8 cellular contexts compared by ENCODE assay signal in genomic region chr12:76878045-76878898, GRCh38. TPM values are rescaled to one million over a fixed set of nuclear protein-coding genes. Genes with fewer than 3 reads are reported as not detected.
A peak's percentile ranks its signal among the peaks of the same experiment; 100 is the strongest.
DNase-seq lines count a peak whose midpoint lies in the region; ATAC-seq, FAIRE-seq and TF ChIP-seq lines count a peak whose summit lies in the region.

No MANE protein-coding gene starts in this region.

- ATAC-seq in GM19372 (IDR thresholded peaks at IDR 0.05; ENCODE audit: low read depth, unreplicated experiment) (peak; percentile 38), HG03280 (IDR thresholded peaks at IDR 0.05; ENCODE audit: unreplicated experiment) (peak; percentile 33)

- H4K20me1 ChIP-seq in DOHH2 (ENCODE audit: control insufficient read depth, insufficient read depth, low read depth, low read length), result no peaks in the 10 kb centered on the region

- H3K27me3 ChIP-seq in DOHH2 (ENCODE audit: control insufficient read depth, low read length) (peaks cover 62% of the 10 kb centered on the region), duodenal mucosa (ENCODE audit: control insufficient read depth in 1 of 2, insufficient read depth in 2 of 2, low read length in 2 of 2) (peaks cover 7 to 15% of the 10 kb centered on the region in 2 donors)

- WGBS in mesodermal cell (ENCODE audit: insufficient coverage in 2 of 2), 2 experiments, result 0 to 2% methylated on average over 17 to 21 of the region's 45 CpGs

- H3K9me3 ChIP-seq in DOHH2 (ENCODE audit: control insufficient read depth, insufficient read depth, low read length) (no peaks in the 10 kb centered on the region), duodenal mucosa (ENCODE audit: control insufficient read depth in 1 of 2, low read length in 2 of 2) (no peaks in the 10 kb centered on the region), mesodermal cell (ENCODE audit: control insufficient read depth, low read length) (no peaks in the 10 kb centered on the region)

- H3K36me3 ChIP-seq in DOHH2 (ENCODE audit: control insufficient read depth, low read length) (no peaks in the 10 kb centered on the region), duodenal mucosa (ENCODE audit: control insufficient read depth in 1 of 2, insufficient read depth in 2 of 2, low read length in 2 of 2) (no peaks in the 10 kb centered on the region), mesodermal cell (ENCODE audit: control insufficient read depth, insufficient read depth, low read length) (peaks cover 2% of the 10 kb centered on the region)

- peaks cover 4% of the 10 kb centered on the region; the same call in 1 of the 2 replicates for H3F3A ChIP-seq in DOHH2 (ENCODE audit: control insufficient read depth, insufficient read depth)

- H3K4me3 ChIP-seq in DOHH2 (ENCODE audit: low read length), result peak overlapping the region; percentile 75
- peak overlapping the region; percentile 71 to 73 for H3K4me3 ChIP-seq in duodenal mucosa (ENCODE audit: low read depth in 1 of 2, low read length in 2 of 2)
- peak overlapping the region; percentile 93 for H3K4me3 ChIP-seq in mesodermal cell (ENCODE audit: extremely low read depth, insufficient read depth, low read length, poor library complexity, severe bottlenecking)

- H3K79me2 ChIP-seq in DOHH2 (ENCODE audit: control insufficient read depth, low read length), result no peaks in the 10 kb centered on the region

- H3K4me1 ChIP-seq in DOHH2 (ENCODE audit: control insufficient read depth, low read length), result peaks cover 13% of the 10 kb centered on the region
- H3K4me1 ChIP-seq in duodenal mucosa (ENCODE audit: control insufficient read depth in 1 of 2, insufficient read depth in 2 of 2, low read length in 2 of 2), result peaks cover 0 to 18% of the 10 kb centered on the region in 2 donors
- peaks cover 19% of the 10 kb centered on the region for H3K4me1 ChIP-seq in mesodermal cell (ENCODE audit: control insufficient read depth, insufficient read depth, low read length, poor library complexity, severe bottlenecking)

- TF ChIP-seq CTCF in DOHH2 (IDR thresholded peaks at IDR 0.05; ENCODE audit: low read depth, low read length, poor library complexity, severe bottlenecking), result peak; percentile 25

- DNase-seq in SK-N-DZ (ENCODE audit: low spot score) (peak; percentile 61), urothelium cell line (ENCODE audit: low spot score) (peak; percentile 37), superior temporal gyrus (ENCODE audit: extremely low spot score) (no peak)

- peak overlapping the region; percentile 54 to 66 for H3K9ac ChIP-seq in duodenal mucosa (ENCODE audit: low read depth in 1 of 2, low read length in 2 of 2)

- peak overlapping the region; percentile 72 for H3K4me2 ChIP-seq in DOHH2 (ENCODE audit: low read length)

- no peak for FAIRE-seq in urothelium cell line (lab: Jason Lieb, UNC)

- no peaks in the 10 kb centered on the region for H3K9me2 ChIP-seq in DOHH2 (replicated peaks; ENCODE audit: control insufficient read depth, low read length)

- no peak overlapping the region for H3K27ac ChIP-seq in DOHH2 (ENCODE audit: low read depth, low read length)
- peak overlapping the region; percentile 6 for H3K27ac ChIP-seq in duodenal mucosa (ENCODE audit: low read depth, low read length)
- H3K27ac ChIP-seq in mesodermal cell (ENCODE audit: low read depth, low read length, severe bottlenecking), result peak overlapping the region; percentile 97

RNA-seq across cellular contexts. Expression of gene CSRP2, which starts 0.5 kb away (rescaled TPM):
- 121 and 129 TPM in 2 replicates for polyA plus RNA-seq in SK-N-DZ (2014; cell fraction: cytosol; rRNA removed)
- polyA plus RNA-seq in SK-N-DZ (2014; cell fraction: nucleus; rRNA removed), result 54.3 and 81.7 TPM in 2 replicates
- polyA plus RNA-seq in mesodermal cell (2013, experiment 1 of 2), result 207 TPM
- polyA plus RNA-seq in mesodermal cell (2013, experiment 2 of 2), result 210 TPM
